In the genomic region with DNA sequence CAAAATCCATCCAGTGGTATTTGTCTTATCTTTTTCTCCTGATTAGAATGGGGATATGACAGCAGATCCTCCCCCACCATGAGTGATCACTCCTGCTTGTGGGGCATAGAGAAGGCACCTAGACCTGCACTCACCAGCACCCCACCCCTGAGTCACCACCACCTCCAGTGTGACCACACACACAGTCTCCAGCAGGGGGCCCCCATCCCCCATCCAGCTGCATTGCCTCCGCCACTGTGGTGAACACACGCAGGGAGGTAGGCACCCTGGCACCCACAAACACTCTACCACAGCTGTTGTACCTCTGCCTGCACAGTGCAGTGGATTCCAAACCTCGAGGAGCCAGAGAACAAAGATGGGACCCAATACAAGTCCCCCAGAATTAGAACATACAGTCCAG, we compare ENCODE assay signal across 8 cellular contexts. TPM values are rescaled to one million over a fixed set of nuclear protein-coding genes. Genes with fewer than 3 reads are reported as not detected.
DNase-seq lines count a peak whose midpoint lies in the region; ATAC-seq and TF ChIP-seq lines count a peak whose summit lies in the region.

No MANE protein-coding gene starts in this region.

- H3K27me3 Mint-ChIP-seq in T-helper 17 cell: no peaks in the 10 kb centered on the region

- DNase-seq in NK-92 treated with Interleukin-12 subunit alpha and Interleukin-12 subunit beta, amount 100 ng/mL, for 24 hours (lab: John Stamatoyannopoulos, UW): peak; percentile 10
- no peak for DNase-seq in NK-92 (lab: John Stamatoyannopoulos, UW; ENCODE audit: unreplicated experiment)
- DNase-seq in T-helper 17 cell: peak in 2 of 3 donors; percentile 15 to 23
- peak in 3 of 4 donors; percentile 10 to 48 (median 17) for DNase-seq in body of pancreas
- peak; percentile 68 for DNase-seq in posterior vena cava (ENCODE audit: low spot score)
- no peak for DNase-seq in NCI-H2029 treated with DMSO at 0.1 percent for 48 hours (lab: John Stamatoyannopoulos, UW)
- DNase-seq in posterior cingulate gyrus: no peak

- no peak overlapping the region for H3K4me3 Mint-ChIP-seq in T-helper 17 cell

- H3K36me3 ChIP-seq in body of pancreas (replicated peaks in 1 of 2; ENCODE audit: insufficient read depth in 1 of 2, low read depth in 2 of 2): no peaks in the 10 kb centered on the region

- peak in 2 of 7 experiments; percentile 10 to 19 for TF ChIP-seq CTCF in body of pancreas (IDR thresholded peaks at IDR 0.05)

- intact Hi-C loops in body of pancreas (cut with DNase I): no loop called here
- intact Hi-C loops in posterior vena cava (cut with DNase I): no loop called here
- intact Hi-C loops in posterior cingulate gyrus (cut with DNase I): no loop called here

- TF ChIP-seq POLR2A in body of pancreas (IDR thresholded peaks at IDR 0.05): no peak

- H3K4me1 Mint-ChIP-seq in T-helper 17 cell: peaks cover 4% of the 10 kb centered on the region

- no peak overlapping the region for H3K27ac Mint-ChIP-seq in T-helper 17 cell

- H3K9me3 ChIP-seq in T-helper 17 cell (ENCODE audit: control insufficient read depth, low read length, poor library complexity, severe bottlenecking) (no peaks in the 10 kb centered on the region), body of pancreas (no peaks in the 10 kb centered on the region)

- no peak overlapping the region for H3K4me3 ChIP-seq in body of pancreas

- H3K4me1 ChIP-seq in body of pancreas: no peaks in the 10 kb centered on the region

- no peaks in the 10 kb centered on the region for H3K27me3 ChIP-seq in body of pancreas

- H3K36me3 Mint-ChIP-seq in T-helper 17 cell (ENCODE audit: low read depth): no peaks in the 10 kb centered on the region

- 40 to 60% methylated on average over 1 to 2 of the region's 3 CpGs for WGBS in body of pancreas, 2 donors

- no peak overlapping the region for H3K27ac ChIP-seq in body of pancreas

- ATAC-seq in HG03097 (IDR thresholded peaks at IDR 0.05; ENCODE audit: low FRiP score, unreplicated experiment) (peak; percentile 84), T-helper 17 cell (peak; percentile 80), body of pancreas (no peak)

RNA-seq across cellular contexts. Expression of gene MAGEA8, which starts 9.0 kb away (rescaled TPM):
- total RNA-seq in T-helper 17 cell (not detected), body of pancreas (not detected), posterior vena cava (not detected)

RNA-seq across cellular contexts. Expression of gene HSFX4, which starts 57.4 kb away (rescaled TPM):
- total RNA-seq in T-helper 17 cell: not detected
- total RNA-seq in body of pancreas: not detected
- not detected for total RNA-seq in posterior vena cava

Comparison
In these comparisons a context has a peak if more than half of its experiments do, and no peak if none do; other contexts are left out.
1. DNase-seq: peak in NK-92 treated with Interleukin-12 subunit alpha and Interleukin-12 subunit beta, amount 100 ng/mL, for 24 hours (single experiment), T-helper 17 cell (2 of 3), body of pancreas (3 of 4) and posterior vena cava (single experiment); none in NK-92 (single experiment), NCI-H2029 treated with DMSO at 0.1 percent for 48 hours (single experiment) and posterior cingulate gyrus (0 of 10).